ENCODE assay signal across 8 cellular contexts in genomic region chr10:78972947-78973900, GRCh38.
A peak's percentile ranks its signal among the peaks of the same experiment; 100 is the strongest.
DNase-seq lines count a peak whose midpoint lies in the region; TF ChIP-seq lines count a peak whose summit lies in the region.

No MANE protein-coding gene starts in this region.

- peaks cover 42 to 46% of the 10 kb centered on the region in 2 experiments for H3K4me1 Mint-ChIP-seq in H9
- peaks cover 44% of the 10 kb centered on the region for H3K4me1 Mint-ChIP-seq in stimulated activated naive CD8-positive, alpha-beta T cell treated with anti-CD3 and anti-CD28 coated beads, Interleukin-15, Interleukin-2, amounts not matched to agents 100 ng/mL and 50 ng/mL, for 24 hours (ENCODE audit: low read depth)

- no peak overlapping the region for H2BK20ac ChIP-seq in H9 (ENCODE audit: low read depth, low read length, poor library complexity, severe bottlenecking)

- no peaks in the 10 kb centered on the region for H3K79me1 ChIP-seq in H9 (ENCODE audit: insufficient read depth, low read depth, low read length, poor library complexity, severe bottlenecking)

- no peak overlapping the region for H3K14ac ChIP-seq in H9 (ENCODE audit: insufficient read depth, low read length)

- H3K4ac ChIP-seq in H9 (ENCODE audit: low read depth, low read length) = no peak overlapping the region

- H3K36me3 ChIP-seq in Loucy (ENCODE audit: insufficient read depth, low read length) (no peaks in the 10 kb centered on the region), neural cell (ENCODE audit: insufficient read depth, low read length) (no peaks in the 10 kb centered on the region)

- peaks cover 13% of the 10 kb centered on the region for H3K23me2 ChIP-seq in H9 (ENCODE audit: insufficient read length, low read depth, low read length, poor library complexity, severe bottlenecking)

- H3K9me3 ChIP-seq in H9 (ENCODE audit: control insufficient read depth, low read depth, low read length) (no peaks in the 10 kb centered on the region), Loucy (ENCODE audit: insufficient read depth, low read depth, low read length) (no peaks in the 10 kb centered on the region), neural cell (ENCODE audit: low read length) (no peaks in the 10 kb centered on the region)

- WGBS in H9 (ENCODE audit: extremely low coverage, insufficient read length, low lambda C conversion rate) = no CpG with 5 or more reads among the region's 49 CpGs

- H3K9ac ChIP-seq in H9 (ENCODE audit: extremely low read depth, insufficient read length, low read length) (peak overlapping the region; percentile 24), Loucy (ENCODE audit: low read depth, low read length, poor library complexity, severe bottlenecking) (peak overlapping the region; percentile 92), neural cell (ENCODE audit: low read length) (peak overlapping the region; percentile 86)

- H3K79me2 ChIP-seq in H9 (ENCODE audit: insufficient read depth, low read length) = no peaks in the 10 kb centered on the region
- no peaks in the 10 kb centered on the region for H3K79me2 ChIP-seq in Loucy (ENCODE audit: insufficient read depth, low read length)
- no peaks in the 10 kb centered on the region for H3K79me2 ChIP-seq in neural cell (replicated peaks; ENCODE audit: insufficient read depth, low read length)

- H3K27ac ChIP-seq in H9 (ENCODE audit: insufficient read length, low read depth, low read length) (no peak overlapping the region), neural cell (ENCODE audit: low read length) (peak overlapping the region; percentile 95)

- no peaks in the 10 kb centered on the region for H3K27me3 ChIP-seq in H9 (ENCODE audit: insufficient read depth, low read length)
- no peaks in the 10 kb centered on the region for H3K27me3 ChIP-seq in Loucy (ENCODE audit: insufficient read depth, low read length, poor library complexity, severe bottlenecking)
- no peaks in the 10 kb centered on the region for H3K27me3 ChIP-seq in neural cell (ENCODE audit: insufficient read depth, low read depth, low read length)

- no peak overlapping the region for H2BK120ac ChIP-seq in H9 (ENCODE audit: low read depth, low read length, poor library complexity, severe bottlenecking)

- H3K9me2 ChIP-seq in Loucy (replicated peaks; ENCODE audit: low read depth, low read length) = no peaks in the 10 kb centered on the region
- no peaks in the 10 kb centered on the region for H3K9me2 ChIP-seq in neural cell (ENCODE audit: insufficient read depth, low read length)

- no peak overlapping the region for H3K23ac ChIP-seq in H9 (ENCODE audit: insufficient read length, low read depth, low read length)

- TF ChIP-seq RAD21 in neural cell (conservative IDR thresholded peaks at IDR 0.05) = peak; percentile 58

- no peak overlapping the region for H3K56ac ChIP-seq in H9 (ENCODE audit: insufficient read length, low read depth, low read length)

- peak overlapping the region; percentile 79 for H3K4me3 ChIP-seq in Loucy (ENCODE audit: low read length, poor library complexity, severe bottlenecking)
- peak overlapping the region; percentile 42 to 47 for H3K4me3 ChIP-seq in foreskin fibroblast (ENCODE audit: low read depth in 1 of 2, low read length in 2 of 2)
- peak overlapping the region; percentile 66 for H3K4me3 ChIP-seq in neural cell (ENCODE audit: low read length)

- H3K4me1 ChIP-seq in H9 (ENCODE audit: insufficient read depth, low read length) = peaks cover 3% of the 10 kb centered on the region; the same call in 1 of the 2 replicates
- peaks cover 30% of the 10 kb centered on the region for H3K4me1 ChIP-seq in Loucy (ENCODE audit: insufficient read depth, low read length, poor library complexity, severe bottlenecking)

- no peak overlapping the region for H2BK15ac ChIP-seq in H9 (ENCODE audit: low read depth, low read length)

- no peaks in the 10 kb centered on the region for H3K9me3 Mint-ChIP-seq in H9
- H3K9me3 Mint-ChIP-seq in stimulated activated naive CD8-positive, alpha-beta T cell treated with anti-CD3 and anti-CD28 coated beads, Interleukin-15, Interleukin-2, amounts not matched to agents 100 ng/mL and 50 ng/mL, for 24 hours = no peaks in the 10 kb centered on the region

- H2BK5ac ChIP-seq in H9 (ENCODE audit: insufficient read length, low read length) = no peak overlapping the region

- H3K4me3 Mint-ChIP-seq in H9 = peak overlapping the region; percentile 48 to 78
- peak overlapping the region; percentile 72 for H3K4me3 Mint-ChIP-seq in stimulated activated naive CD8-positive, alpha-beta T cell treated with anti-CD3 and anti-CD28 coated beads, Interleukin-15, Interleukin-2, amounts not matched to agents 100 ng/mL and 50 ng/mL, for 24 hours

- peak overlapping the region in 2 of 3 experiments; percentile 59 to 72; a peak in 5 of 7 replicates for H3K27ac Mint-ChIP-seq in H9
- peak overlapping the region; percentile 80 for H3K27ac Mint-ChIP-seq in stimulated activated naive CD8-positive, alpha-beta T cell treated with anti-CD3 and anti-CD28 coated beads, Interleukin-15, Interleukin-2, amounts not matched to agents 100 ng/mL and 50 ng/mL, for 24 hours

- H3F3A ChIP-seq in Loucy (ENCODE audit: low read depth) (no peaks in the 10 kb centered on the region), neural cell (ENCODE audit: insufficient read depth, low read length, poor library complexity, severe bottlenecking) (peaks cover 7% of the 10 kb centered on the region)

- H3K4me2 ChIP-seq in H9 (ENCODE audit: insufficient read depth, insufficient read length, low read length) = peak overlapping the region; percentile 58
- peak overlapping the region; percentile 98 for H3K4me2 ChIP-seq in Loucy (ENCODE audit: low read depth, low read length, poor library complexity, severe bottlenecking)
- peak overlapping the region; percentile 77 for H3K4me2 ChIP-seq in neural cell (ENCODE audit: low read length)

- H2BK12ac ChIP-seq in H9 (ENCODE audit: insufficient read length, low read depth, low read length) = no peak overlapping the region

- TF ChIP-seq CTCF in H9 (conservative IDR thresholded peaks at IDR 0.05) (no peak), Loucy (conservative IDR thresholded peaks at IDR 0.05; ENCODE audit: low read length) (no peak), foreskin fibroblast (IDR thresholded peaks at IDR 0.05; ENCODE audit: low read depth, low read length) (no peak), neural cell (IDR thresholded peaks at IDR 0.05; ENCODE audit: poor library complexity, severe bottlenecking) (peak; percentile 28)

- no peak overlapping the region for H4K5ac ChIP-seq in H9 (ENCODE audit: insufficient read length, low read depth, low read length)

- H4K20me1 ChIP-seq in H9 (ENCODE audit: control insufficient read depth, insufficient read depth, insufficient read length) (no peaks in the 10 kb centered on the region), Loucy (ENCODE audit: insufficient read depth, low read length, poor library complexity, severe bottlenecking) (no peaks in the 10 kb centered on the region), neural cell (ENCODE audit: insufficient read depth) (no peaks in the 10 kb centered on the region)

- DNase-seq in EH (ENCODE audit: low read depth) = peak; percentile 96
- DNase-seq in H9 = peak; percentile 87
- DNase-seq in SHP77 treated with DMSO at 0.1 percent for 48 hours (lab: John Stamatoyannopoulos, UW) = peak; percentile 70
- DNase-seq in activated naive CD4-positive, alpha-beta T cell (lab: John Stamatoyannopoulos, UW) = peak in 3 of 4 experiments; percentile 23 to 42 (median 31)
- DNase-seq in foreskin fibroblast = peak; percentile 88 to 92

- no peak overlapping the region for H4K91ac ChIP-seq in H9 (ENCODE audit: insufficient read length, low read depth, low read length)

- TF ChIP-seq EP300 in neural cell (conservative IDR thresholded peaks at IDR 0.05; ENCODE audit: poor library complexity, severe bottlenecking) = peak; percentile 51

- no peak overlapping the region for H2AK5ac ChIP-seq in H9 (ENCODE audit: insufficient read length, low read length)

- peaks cover 25% of the 10 kb centered on the region for H3K27me3 Mint-ChIP-seq in H9 (ENCODE audit: low read depth)
- no peaks in the 10 kb centered on the region for H3K27me3 Mint-ChIP-seq in stimulated activated naive CD8-positive, alpha-beta T cell treated with anti-CD3 and anti-CD28 coated beads, Interleukin-15, Interleukin-2, amounts not matched to agents 100 ng/mL and 50 ng/mL, for 24 hours

- H2AFZ ChIP-seq in H9 (ENCODE audit: low read length) (no peak overlapping the region), Loucy (ENCODE audit: low read length) (peak overlapping the region; percentile 54), neural cell (ENCODE audit: low read depth, low read length) (no peak overlapping the region)

- H3K18ac ChIP-seq in H9 (ENCODE audit: insufficient read length, low read depth, low read length) = peak overlapping the region; percentile 67

- H3K36me3 Mint-ChIP-seq in H9 (ENCODE audit: insufficient read depth in 1 of 3, low read depth in 3 of 3) = no peaks in the 10 kb centered on the region; a peak in 2 of 7 replicates
- H3K36me3 Mint-ChIP-seq in stimulated activated naive CD8-positive, alpha-beta T cell treated with anti-CD3 and anti-CD28 coated beads, Interleukin-15, Interleukin-2, amounts not matched to agents 100 ng/mL and 50 ng/mL, for 24 hours (ENCODE audit: low read depth) = no peaks in the 10 kb centered on the region

- no peak overlapping the region for H4K8ac ChIP-seq in H9 (replicated peaks; ENCODE audit: insufficient read length, low read depth, low read length)

- no peak overlapping the region for H3T11ph ChIP-seq in H9 (ENCODE audit: low read length)

TF ChIP-seq in neural cell, 6 proteins besides CTCF, POLR2A, EP300 and RAD21 (continues in another document):
- TF ChIP-seq EZH2 (IDR thresholded peaks at IDR 0.05; ENCODE audit: borderline replicate concordance, insufficient read depth, low read length, poor library complexity, severe bottlenecking) = no peak
- peak; percentile 59 for TF ChIP-seq POLR2AphosphoS5 (IDR thresholded peaks at IDR 0.05)
- no peak for TF ChIP-seq TAF1 (IDR thresholded peaks at IDR 0.05; ENCODE audit: low read depth)

Comparison
In these comparisons a context has a peak if more than half of its experiments do, and no peak if none do; other contexts are left out.
1. DNase-seq: peak in every context shown above with its lines; median percentile 96 in EH; 90 in foreskin fibroblast; 87 in H9; 70 in SHP77 treated with DMSO at 0.1 percent for 48 hours; 31 in activated naive CD4-positive, alpha-beta T cell.
2. H3K9ac ChIP-seq: peak in every context shown above with its lines; median percentile 92 in Loucy; 86 in neural cell; 24 in H9.